Comparison of ENCODE assay signal across 8 cellular contexts in genomic region chr9:75889977-75890540, GRCh38. TPM values are rescaled to one million over a fixed set of nuclear protein-coding genes. Genes with fewer than 3 reads are reported as not detected.
DNase-seq lines count a peak whose midpoint lies in the region; ATAC-seq and TF ChIP-seq lines count a peak whose summit lies in the region.

No MANE protein-coding gene starts in this region.

- peak overlapping the region; percentile 61 to 79 (median 64) for H3K27ac Mint-ChIP-seq in CD4-positive, CD25-positive, alpha-beta regulatory T cell
- peak overlapping the region; percentile 87 for H3K27ac Mint-ChIP-seq in dendritic cell treated with granulocyte-macrophage colony-stimulating factor and Interleukin-4, amounts not matched to agents 40 ng/mL and 50 ng/mL, for 4 days
- peak overlapping the region; percentile 57 for H3K27ac Mint-ChIP-seq in stimulated activated naive CD8-positive, alpha-beta T cell treated with anti-CD3 and anti-CD28 coated beads, Interleukin-15, Interleukin-2, amounts not matched to agents 100 ng/mL and 50 ng/mL, for 24 hours

- H3K4me3 Mint-ChIP-seq in CD4-positive, CD25-positive, alpha-beta regulatory T cell = peak overlapping the region; percentile 80 to 96 (median 89)
- peak overlapping the region; percentile 93 for H3K4me3 Mint-ChIP-seq in dendritic cell treated with granulocyte-macrophage colony-stimulating factor and Interleukin-4, amounts not matched to agents 40 ng/mL and 50 ng/mL, for 4 days
- peak overlapping the region; percentile 91 for H3K4me3 Mint-ChIP-seq in stimulated activated naive CD8-positive, alpha-beta T cell treated with anti-CD3 and anti-CD28 coated beads, Interleukin-15, Interleukin-2, amounts not matched to agents 100 ng/mL and 50 ng/mL, for 24 hours

- peak overlapping the region; percentile 86 for H3K4me3 ChIP-seq in CD4-positive, CD25-positive, alpha-beta regulatory T cell (ENCODE audit: low read depth, low read length)
- peak overlapping the region; percentile 72 to 87 for H3K4me3 ChIP-seq in left lung

- H3K27ac ChIP-seq in CD4-positive, CD25-positive, alpha-beta regulatory T cell (ENCODE audit: insufficient read depth, low read length, poor library complexity, severe bottlenecking) = no peak overlapping the region
- H3K27ac ChIP-seq in left lung = peak overlapping the region; percentile 83 to 94

- ATAC-seq in CD4-positive, CD25-positive, alpha-beta regulatory T cell (ENCODE audit: low read depth in 2 of 2) = peak; percentile 13 to 24
- ATAC-seq in left lung = peak; percentile 33
- ATAC-seq in GM21786 (IDR thresholded peaks at IDR 0.05; ENCODE audit: unreplicated experiment) = no peak

- no peak for TF ChIP-seq CTCF in left lung (IDR thresholded peaks at IDR 0.05)

- no peaks in the 10 kb centered on the region for H3K36me3 Mint-ChIP-seq in CD4-positive, CD25-positive, alpha-beta regulatory T cell
- peaks cover 23% of the 10 kb centered on the region for H3K36me3 Mint-ChIP-seq in dendritic cell treated with granulocyte-macrophage colony-stimulating factor and Interleukin-4, amounts not matched to agents 40 ng/mL and 50 ng/mL, for 4 days (ENCODE audit: low read depth)
- no peaks in the 10 kb centered on the region for H3K36me3 Mint-ChIP-seq in stimulated activated naive CD8-positive, alpha-beta T cell treated with anti-CD3 and anti-CD28 coated beads, Interleukin-15, Interleukin-2, amounts not matched to agents 100 ng/mL and 50 ng/mL, for 24 hours (ENCODE audit: low read depth)

- intact Hi-C loops in dendritic cell treated with granulocyte-macrophage colony-stimulating factor and Interleukin-4, amounts not matched to agents 40 ng/mL and 50 ng/mL, for 4 days (cut with micrococcal nuclease) = no loop called here
- intact Hi-C loops in left lung (cut with DNase I) = no loop called here

- peaks cover 10% of the 10 kb centered on the region for H3K4me1 ChIP-seq in CD4-positive, CD25-positive, alpha-beta regulatory T cell (ENCODE audit: control insufficient read depth, insufficient read depth, low read length, poor library complexity, severe bottlenecking)
- H3K4me1 ChIP-seq in left lung = peaks cover 4 to 23% of the 10 kb centered on the region in 2 donors

- H3K36me3 ChIP-seq in CD4-positive, CD25-positive, alpha-beta regulatory T cell (ENCODE audit: control insufficient read depth, insufficient read depth, low read length) = no peaks in the 10 kb centered on the region
- H3K36me3 ChIP-seq in left lung = no peaks in the 10 kb centered on the region

- no peaks in the 10 kb centered on the region for H3K9me3 ChIP-seq in CD4-positive, CD25-positive, alpha-beta regulatory T cell (ENCODE audit: control insufficient read depth in 2 of 2, low read length in 2 of 2)
- no peaks in the 10 kb centered on the region for H3K9me3 ChIP-seq in left lung

- peaks cover 56% of the 10 kb centered on the region for H3K27me3 Mint-ChIP-seq in CD4-positive, CD25-positive, alpha-beta regulatory T cell
- H3K27me3 Mint-ChIP-seq in dendritic cell treated with granulocyte-macrophage colony-stimulating factor and Interleukin-4, amounts not matched to agents 40 ng/mL and 50 ng/mL, for 4 days = peaks cover 13% of the 10 kb centered on the region
- peaks cover 9% of the 10 kb centered on the region for H3K27me3 Mint-ChIP-seq in stimulated activated naive CD8-positive, alpha-beta T cell treated with anti-CD3 and anti-CD28 coated beads, Interleukin-15, Interleukin-2, amounts not matched to agents 100 ng/mL and 50 ng/mL, for 24 hours

- H3K4me1 Mint-ChIP-seq in CD4-positive, CD25-positive, alpha-beta regulatory T cell = peaks cover 0 to 40% (median 10%) of the 10 kb centered on the region in 4 donors
- peaks cover 42% of the 10 kb centered on the region for H3K4me1 Mint-ChIP-seq in dendritic cell treated with granulocyte-macrophage colony-stimulating factor and Interleukin-4, amounts not matched to agents 40 ng/mL and 50 ng/mL, for 4 days (ENCODE audit: low read depth)
- H3K4me1 Mint-ChIP-seq in stimulated activated naive CD8-positive, alpha-beta T cell treated with anti-CD3 and anti-CD28 coated beads, Interleukin-15, Interleukin-2, amounts not matched to agents 100 ng/mL and 50 ng/mL, for 24 hours (ENCODE audit: low read depth) = peaks cover 39% of the 10 kb centered on the region

- H3K9me3 Mint-ChIP-seq in CD4-positive, CD25-positive, alpha-beta regulatory T cell = peaks cover 0 to 2% (median 0%) of the 10 kb centered on the region in 7 donors
- H3K9me3 Mint-ChIP-seq in dendritic cell treated with granulocyte-macrophage colony-stimulating factor and Interleukin-4, amounts not matched to agents 40 ng/mL and 50 ng/mL, for 4 days = no peaks in the 10 kb centered on the region
- no peaks in the 10 kb centered on the region for H3K9me3 Mint-ChIP-seq in stimulated activated naive CD8-positive, alpha-beta T cell treated with anti-CD3 and anti-CD28 coated beads, Interleukin-15, Interleukin-2, amounts not matched to agents 100 ng/mL and 50 ng/mL, for 24 hours

- H3K27me3 ChIP-seq in CD4-positive, CD25-positive, alpha-beta regulatory T cell (ENCODE audit: control insufficient read depth, insufficient read depth, low read length) = peaks cover 8% of the 10 kb centered on the region
- H3K27me3 ChIP-seq in left lung = peaks cover 0 to 35% of the 10 kb centered on the region in 2 donors

- POLR2A ChIA-PET in HEK293T (lab: Yijun Ruan, JAX) = interaction anchor here (0.8 to 1.4 kb wide), 2 partner anchors 14 to 484 kb away, joined by 3 read pairs; no protein-coding TSS in a partner anchor

- no peak for DNase-seq in CD4-positive, CD25-positive, alpha-beta regulatory T cell
- DNase-seq in HEK293T (ENCODE audit: extremely low spot score) = peak; percentile 25
- DNase-seq in SHP77 (lab: John Stamatoyannopoulos, UW) = peak; percentile 17 to 42
- DNase-seq in left lung = no peak
- no peak for DNase-seq in activated effector memory CD4-positive, alpha-beta T cell treated with Interleukin-2 at 50 U/mL for 16 hours

- CTCF ChIA-PET in HEK293T (lab: Yijun Ruan, JAX) = no interaction called here

TF ChIP-seq in HEK293T, 16 proteins besides CTCF, POLR2A, EP300 and RAD21:
- TF ChIP-seq ZNF384 (IDR thresholded peaks at IDR 0.05) (no peak), FOXM1 (IDR thresholded peaks at IDR 0.05; ENCODE audit: borderline replicate concordance) (peak; percentile 46; the same call in 1 of the 2 replicates), L3MBTL2 (conservative IDR thresholded peaks at IDR 0.05) (peak; percentile 51; the same call in 1 of the 2 replicates)

RNA-seq across cellular contexts. Expression of gene PCSK5, which starts 0.4 kb away (rescaled TPM):
- 2.0 TPM for total RNA-seq in CD4-positive, CD25-positive, alpha-beta regulatory T cell
- polyA plus RNA-seq in CD4-positive, CD25-positive, alpha-beta regulatory T cell = 1 to 10 TPM in 3 of 4 donors, under 1 TPM in 1; 0.47 to 2.7 (median 1.8) TPM
- 10 to 100 TPM; 18.7 to 20.3 TPM for total RNA-seq in left lung

Comparison
In these comparisons a context has a peak if more than half of its experiments do, and no peak if none do; other contexts are left out.
1. DNase-seq: peak in HEK293T (single experiment) and SHP77 (2 of 2); none in CD4-positive, CD25-positive, alpha-beta regulatory T cell (0 of 3), left lung (0 of 2) and activated effector memory CD4-positive, alpha-beta T cell treated with Interleukin-2 at 50 U/mL for 16 hours (single experiment).
2. Peak in every context shown above with its lines, with median percentiles within 50 percentile points of each other: H3K27ac Mint-ChIP-seq and H3K4me3 Mint-ChIP-seq.